ENCODE assay signal across 35 cellular contexts in the genomic region with DNA sequence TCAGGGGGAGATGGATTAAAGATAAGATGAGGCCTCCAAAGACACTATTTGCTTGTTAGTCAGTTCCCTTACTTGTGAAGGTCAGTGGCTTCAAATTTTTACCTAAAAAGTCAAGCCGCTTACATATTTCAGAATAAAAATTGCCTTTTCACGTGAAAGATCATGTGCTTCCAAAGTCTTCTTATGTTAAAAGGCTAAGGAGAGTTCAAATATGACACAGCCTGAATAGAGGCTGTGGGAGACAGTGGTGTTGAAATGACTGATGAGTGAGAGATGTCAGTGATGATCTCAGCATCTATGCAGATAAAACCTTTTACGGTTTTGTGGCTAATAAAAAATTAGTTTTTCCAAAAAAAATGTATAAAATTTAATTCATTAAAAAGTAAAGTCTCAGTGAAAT. TPM values are rescaled to one million over a fixed set of nuclear protein-coding genes. Genes with fewer than 3 reads are reported as not detected.
"Had no signal": no experiment of that assay in that cellular context is flagged by ENCODE, and none has a peak within 500 bp of the region (broad histone marks: within the 10 kb centered on the region; RNA-seq: fewer than 3 reads in every experiment).

No MANE protein-coding gene starts in this region.

- H3K36me3 ChIP-seq: ascending aorta, brain microvascular endothelial cell, right lobe of liver, upper lobe of right lung, WERI-Rb-1 had no signal

- H3K4me1 Mint-ChIP-seq: activated CD4-positive, alpha-beta T cell treated with anti-CD3 and anti-CD28 coated beads, Interleukin-2, amount 10 ng/mL, durations not matched to agents 7 days and 5 days; activated CD8-positive, alpha-beta memory T cell treated with anti-CD3 and anti-CD28 coated beads, Interleukin-2, amount 10 ng/mL, durations not matched to agents 7 days and 5 days; activated naive CD4-positive, alpha-beta T cell treated with anti-CD3 and anti-CD28 coated beads, Interleukin-2, amount 50 U/mL, for 24 hours; immature natural killer cell; neural crest cell had no signal

- H3K9me3 ChIP-seq: ascending aorta, right lobe of liver, testis, upper lobe of right lung had no signal

- H3K4me3 Mint-ChIP-seq: activated CD4-positive, alpha-beta T cell treated with anti-CD3 and anti-CD28 coated beads, Interleukin-2, amount 10 ng/mL, durations not matched to agents 7 days and 5 days; activated CD8-positive, alpha-beta memory T cell treated with anti-CD3 and anti-CD28 coated beads, Interleukin-2, amount 10 ng/mL, durations not matched to agents 7 days and 5 days; activated CD8-positive, alpha-beta T cell treated with anti-CD3 and anti-CD28 coated beads for 36 hours; activated naive CD4-positive, alpha-beta T cell treated with anti-CD3 and anti-CD28 coated beads, Interleukin-2, amount 50 U/mL, for 24 hours; activated T-helper 1 cell treated with anti-CD3 and anti-CD28 coated beads, Interleukin-12 subunit alpha, Interleukin-12 subunit beta, Interleukin-2, Interleukin-4 antibody, amounts not matched to agents 30 ng/mL and 10 ng/mL and 1 ng/mL, durations not matched to agents 14 hours and 24 hours and 36 hours; immature natural killer cell; naive B cell; neural crest cell; stimulated activated memory B cell treated with anti-CD40 and anti-IgM and Interleukin-4, amounts not matched to agents 10 μg/mL and 1 μg/mL and 100 μg/mL, for 72 hours had no signal

- H3K27ac Mint-ChIP-seq: activated CD4-positive, alpha-beta T cell treated with anti-CD3 and anti-CD28 coated beads, Interleukin-2, amount 10 ng/mL, durations not matched to agents 7 days and 5 days; activated CD8-positive, alpha-beta memory T cell treated with anti-CD3 and anti-CD28 coated beads, Interleukin-2, amount 10 ng/mL, durations not matched to agents 7 days and 5 days; activated CD8-positive, alpha-beta T cell treated with anti-CD3 and anti-CD28 coated beads for 36 hours; activated naive CD4-positive, alpha-beta T cell treated with anti-CD3 and anti-CD28 coated beads, Interleukin-2, amount 50 U/mL, for 24 hours; activated T-helper 1 cell treated with anti-CD3 and anti-CD28 coated beads, Interleukin-12 subunit alpha, Interleukin-12 subunit beta, Interleukin-2, Interleukin-4 antibody, amounts not matched to agents 30 ng/mL and 10 ng/mL and 1 ng/mL, durations not matched to agents 14 hours and 24 hours and 36 hours; immature natural killer cell; stimulated activated memory B cell treated with anti-CD40 and anti-IgM and Interleukin-4, amounts not matched to agents 10 μg/mL and 1 μg/mL and 100 μg/mL, for 72 hours had no signal

- H3K4me1 ChIP-seq: ascending aorta, foreskin keratinocyte, right lobe of liver, testis, upper lobe of right lung had no signal

- H3K9me3 Mint-ChIP-seq: activated CD4-positive, alpha-beta T cell treated with anti-CD3 and anti-CD28 coated beads, Interleukin-2, amount 10 ng/mL, durations not matched to agents 7 days and 5 days; activated CD8-positive, alpha-beta T cell treated with anti-CD3 and anti-CD28 coated beads for 36 hours; activated T-helper 1 cell treated with anti-CD3 and anti-CD28 coated beads, Interleukin-12 subunit alpha, Interleukin-12 subunit beta, Interleukin-2, Interleukin-4 antibody, amounts not matched to agents 30 ng/mL and 10 ng/mL and 1 ng/mL, durations not matched to agents 14 hours and 24 hours and 36 hours had no signal

- ATAC-seq: activated CD8-positive, alpha-beta memory T cell treated with anti-CD3 and anti-CD28 coated beads, Interleukin-2, amount 10 ng/mL, durations not matched to agents 7 days and 5 days; activated CD8-positive, alpha-beta T cell treated with anti-CD3 and anti-CD28 coated beads for 36 hours; left lobe of liver; right lobe of liver; stimulated activated memory B cell treated with anti-CD40 and anti-IgM and Interleukin-4, amounts not matched to agents 10 μg/mL and 1 μg/mL and 100 μg/mL, for 72 hours; upper lobe of right lung had no signal

- H3K27me3 ChIP-seq: ascending aorta, brain microvascular endothelial cell, hepatocyte, right lobe of liver, testis, upper lobe of right lung had no signal

- H3K27ac ChIP-seq: ascending aorta, brain microvascular endothelial cell, foreskin keratinocyte, right lobe of liver, testis, upper lobe of right lung, WERI-Rb-1 had no signal

- DNase-seq: activated CD4-positive, alpha-beta T cell treated with anti-CD3 and anti-CD28 coated beads, Interleukin-2, amount 10 ng/mL, durations not matched to agents 7 days and 5 days; activated CD4-positive, CD25-positive, alpha-beta regulatory T cell treated with anti-CD3 and anti-CD28 coated beads, Interleukin-2, amount 50 U/mL, for 72 hours; activated CD8-positive, alpha-beta memory T cell treated with anti-CD3 and anti-CD28 coated beads, Interleukin-2, amount 10 ng/mL, durations not matched to agents 7 days and 5 days; activated CD8-positive, alpha-beta T cell treated with anti-CD3 and anti-CD28 coated beads for 36 hours; activated gamma-delta T cell treated with Interleukin-2 at 50 U/mL for 16 hours; activated T-cell treated with anti-CD3 and anti-CD28 coated beads for 4 hours; brain microvascular endothelial cell; caudate nucleus; dermis blood vessel endothelial cell; effector CD8-positive, alpha-beta T cell; erythroblast; foreskin keratinocyte; immature natural killer cell; naive B cell; occipital lobe; posterior cingulate gyrus; right lobe of liver; small intestine; stimulated activated CD4-positive, alpha-beta T cell treated with anti-CD3 and anti-CD28 coated beads, Interleukin-15, amount 100 ng/mL, for 24 hours; testis; upper lobe of right lung; WERI-Rb-1 had no signal

- H3K36me3 Mint-ChIP-seq: activated CD8-positive, alpha-beta memory T cell treated with anti-CD3 and anti-CD28 coated beads, Interleukin-2, amount 10 ng/mL, durations not matched to agents 7 days and 5 days; activated naive CD4-positive, alpha-beta T cell treated with anti-CD3 and anti-CD28 coated beads, Interleukin-2, amount 50 U/mL, for 24 hours; immature natural killer cell; stimulated activated memory B cell treated with anti-CD40 and anti-IgM and Interleukin-4, amounts not matched to agents 10 μg/mL and 1 μg/mL and 100 μg/mL, for 72 hours had no signal

- H3K4me3 ChIP-seq: ascending aorta, hepatocyte, lung, right lobe of liver, testis, upper lobe of right lung had no signal

RNA-seq across cellular contexts. Expression of gene UPP2, which starts 40.5 kb away (rescaled TPM):
- total RNA-seq: activated CD4-positive, alpha-beta T cell treated with anti-CD3 and anti-CD28 coated beads, Interleukin-2, amount 10 ng/mL, durations not matched to agents 7 days and 5 days; activated CD8-positive, alpha-beta memory T cell treated with anti-CD3 and anti-CD28 coated beads, Interleukin-2, amount 10 ng/mL, durations not matched to agents 7 days and 5 days; activated CD8-positive, alpha-beta T cell treated with anti-CD3 and anti-CD28 coated beads for 36 hours; activated T-helper 1 cell treated with anti-CD3 and anti-CD28 coated beads, Interleukin-12 subunit alpha, Interleukin-12 subunit beta, Interleukin-2, Interleukin-4 antibody, amounts not matched to agents 30 ng/mL and 10 ng/mL and 1 ng/mL, durations not matched to agents 14 hours and 24 hours and 36 hours; ascending aorta; dermis blood vessel endothelial cell; foreskin keratinocyte; glomerular endothelial cell; kidney epithelial cell; lung; mesenteric fat pad; mucosa of gallbladder; neural crest cell; T-helper 2 cell treated with Interferon-gamma antibody and Interleukin-4, amounts not matched to agents 100 ng/mL and 5 ng/mL, for 36 hours; upper lobe of right lung had no signal
- polyA plus RNA-seq: foreskin keratinocyte, hepatocyte, immature natural killer cell, small intestine had no signal
